ENCODE assay signal across 17 cellular contexts in the genomic region with DNA sequence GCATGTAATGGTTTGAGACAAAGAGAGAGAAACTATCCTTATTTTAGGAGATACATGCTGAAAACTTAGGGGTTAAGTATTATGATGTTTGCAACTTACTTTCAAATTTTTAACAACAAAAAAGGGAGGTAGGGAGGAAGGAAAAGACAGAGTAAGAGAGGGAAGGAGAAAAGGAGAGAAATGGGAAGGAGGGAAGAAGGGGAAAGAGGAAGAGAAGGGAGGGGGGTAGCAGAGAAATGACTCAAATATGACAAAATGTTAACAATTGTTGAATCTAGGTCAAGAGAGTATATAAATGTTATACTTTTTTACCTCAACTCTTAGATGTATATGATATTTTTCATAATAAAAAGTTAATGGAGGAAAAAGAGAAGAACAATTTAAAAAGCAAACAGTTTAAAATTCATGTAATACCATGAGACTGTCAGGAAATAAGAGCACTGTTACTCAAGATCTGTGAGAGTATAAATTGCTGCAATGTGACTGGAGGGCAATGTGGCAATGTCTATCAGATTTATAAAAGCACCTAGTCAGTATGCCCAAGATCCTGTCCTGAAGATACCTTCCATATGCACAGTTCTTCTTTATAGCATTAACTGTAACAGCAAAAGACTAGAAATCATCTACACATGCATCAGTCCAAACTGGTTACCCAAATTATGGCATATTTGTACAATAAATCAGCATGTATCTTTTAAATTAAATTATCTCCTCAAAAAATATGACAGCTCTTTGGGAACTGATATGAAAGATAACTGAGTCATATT. TPM values are rescaled to one million over a fixed set of nuclear protein-coding genes. Genes with fewer than 3 reads are reported as not detected.
DNase-seq lines count a peak whose midpoint lies in the region; ATAC-seq and TF ChIP-seq lines count a peak whose summit lies in the region.
"Had no signal": no experiment of that assay in that cellular context is flagged by ENCODE, and none has a peak within 500 bp of the region (broad histone marks: within the 10 kb centered on the region; RNA-seq: fewer than 3 reads in every experiment).

No MANE protein-coding gene starts in this region.

- 0 out of 2 replicates have a peak overlapping the region, but pooled peaks have one; percentile 6 for H3K27ac ChIP-seq in ACC112 (ENCODE audit: low read depth, low read length)
- H3K27ac ChIP-seq in foreskin keratinocyte, result peak overlapping the region; percentile 3
- H3K27ac ChIP-seq in smooth muscle cell (ENCODE audit: low read depth), result no peak overlapping the region
- H3K27ac ChIP-seq: right atrium auricular region, SJSA1, tibial nerve had no signal

- H3K36me3 ChIP-seq in ACC112 (ENCODE audit: insufficient read depth, low read length), result peaks cover 9% of the 10 kb centered on the region
- H3K36me3 ChIP-seq in smooth muscle cell (ENCODE audit: low read depth), result no peaks in the 10 kb centered on the region
- H3K36me3 ChIP-seq: tibial nerve had no signal

- H3K9me3 Mint-ChIP-seq in Calu3 (ENCODE audit: low read depth, unreplicated experiment) (no peaks in the 10 kb centered on the region), glutamatergic neuron (ENCODE audit: unreplicated experiment) (peaks cover 2% of the 10 kb centered on the region)
- H3K9me3 Mint-ChIP-seq: activated naive CD4-positive, alpha-beta T cell treated with anti-CD3 and anti-CD28 coated beads for 36 hours; neural crest cell had no signal

- H4K20me1 ChIP-seq in smooth muscle cell (ENCODE audit: low read depth), result peaks cover 100% of the 10 kb centered on the region

- no peak for TF ChIP-seq CTCF in Calu3 (IDR thresholded peaks at IDR 0.05; ENCODE audit: unreplicated experiment)
- no peak for TF ChIP-seq CTCF in foreskin keratinocyte (conservative IDR thresholded peaks at IDR 0.05)
- no peak for TF ChIP-seq CTCF in smooth muscle cell (IDR thresholded peaks at IDR 0.05; ENCODE audit: borderline replicate concordance, insufficient read depth, poor library complexity, severe bottlenecking)
- TF ChIP-seq CTCF in glutamatergic neuron (IDR thresholded peaks at IDR 0.05; ENCODE audit: partially characterized antibody, unreplicated experiment), result no peak

- intact Hi-C loops in Calu3 (cut with micrococcal nuclease; ENCODE audit: unreplicated experiment), result no loop called here

- H3K9ac ChIP-seq in smooth muscle cell (ENCODE audit: low read depth), result no peak overlapping the region

- CTCF ChIA-PET in Calu3 (lab: Charles Lee), result interaction anchor here (0.9 kb wide), 1 partner anchor 18 kb away, joined by 3 read pairs; no protein-coding TSS in a partner anchor

- H3K4me3 Mint-ChIP-seq in Calu3 (ENCODE audit: low read depth, unreplicated experiment) (no peak overlapping the region), T-helper 17 cell (no peak overlapping the region), glutamatergic neuron (ENCODE audit: unreplicated experiment) (no peak overlapping the region)
- H3K4me3 Mint-ChIP-seq: activated naive CD4-positive, alpha-beta T cell treated with anti-CD3 and anti-CD28 coated beads for 36 hours; neural crest cell had no signal

- no peaks in the 10 kb centered on the region for H3K27me3 Mint-ChIP-seq in Calu3 (ENCODE audit: unreplicated experiment)
- no peaks in the 10 kb centered on the region for H3K27me3 Mint-ChIP-seq in T-helper 17 cell
- peaks cover 4% of the 10 kb centered on the region for H3K27me3 Mint-ChIP-seq in glutamatergic neuron (ENCODE audit: unreplicated experiment)

- no peak overlapping the region for H3K4me2 ChIP-seq in smooth muscle cell

- H3K4me1 Mint-ChIP-seq in Calu3 (ENCODE audit: low read depth, unreplicated experiment) (peaks cover 40% of the 10 kb centered on the region), T-helper 17 cell (peaks cover 33% of the 10 kb centered on the region), glutamatergic neuron (ENCODE audit: low read depth, unreplicated experiment) (peaks cover 13% of the 10 kb centered on the region)
- H3K4me1 Mint-ChIP-seq: neural crest cell had no signal

- H2AFZ ChIP-seq in ACC112 (ENCODE audit: low read length, unreplicated experiment), result no peak overlapping the region
- no peak overlapping the region for H2AFZ ChIP-seq in smooth muscle cell (ENCODE audit: low read depth)

- peaks cover 5% of the 10 kb centered on the region for H3F3A ChIP-seq in smooth muscle cell (ENCODE audit: low read depth)

- H3K27ac Mint-ChIP-seq in Calu3 (ENCODE audit: unreplicated experiment) (peak overlapping the region; percentile 15), T-helper 17 cell (peak overlapping the region; percentile 56), glutamatergic neuron (ENCODE audit: unreplicated experiment) (no peak overlapping the region)

- no peaks in the 10 kb centered on the region for H3K27me3 ChIP-seq in ACC112 (ENCODE audit: insufficient read depth, low read length)
- no peaks in the 10 kb centered on the region for H3K27me3 ChIP-seq in foreskin keratinocyte
- no peaks in the 10 kb centered on the region for H3K27me3 ChIP-seq in smooth muscle cell (ENCODE audit: low read depth)
- H3K27me3 ChIP-seq: right atrium auricular region, SJSA1, tibial nerve had no signal

- no peaks in the 10 kb centered on the region for H3K9me3 ChIP-seq in T-helper 17 cell (ENCODE audit: control insufficient read depth, low read length, poor library complexity, severe bottlenecking)
- no peaks in the 10 kb centered on the region for H3K9me3 ChIP-seq in smooth muscle cell (replicated peaks; ENCODE audit: low read depth)
- H3K9me3 ChIP-seq: right atrium auricular region, tibial nerve had no signal

- peaks cover 55% of the 10 kb centered on the region for H3K79me2 ChIP-seq in ACC112 (ENCODE audit: control insufficient read depth, insufficient read depth, low read length, unreplicated experiment)
- H3K79me2 ChIP-seq in smooth muscle cell (ENCODE audit: low read depth), result peaks cover 95% of the 10 kb centered on the region

- no TSS peak for BruUV-seq in Calu3 (replicated peaks; lab: Mats Ljungman, UMichigan)

- DNase-seq in Calu3, result no peak
- no peak for DNase-seq in T-helper 17 cell
- no peak for DNase-seq in foreskin keratinocyte
- DNase-seq in HT-29 (ENCODE audit: low spot score), result no peak
- no peak for DNase-seq in smooth muscle cell (lab: John Stamatoyannopoulos, UW; ENCODE audit: unreplicated experiment)
- no peak for DNase-seq in glutamatergic neuron
- DNase-seq: caudate nucleus; DMS79; NCI-H1048; NK-92 treated with Interleukin-12 subunit alpha and Interleukin-12 subunit beta, amount 100 ng/mL, for 24 hours had no signal

- ATAC-seq in T-helper 17 cell (no peak), foreskin keratinocyte (no peak), HG02970 (IDR thresholded peaks at IDR 0.05; ENCODE audit: low FRiP score, unreplicated experiment) (no peak)

- H3K36me3 Mint-ChIP-seq in Calu3 (ENCODE audit: insufficient read depth, unreplicated experiment) (peaks cover 11% of the 10 kb centered on the region), T-helper 17 cell (ENCODE audit: low read depth) (peaks cover 4% of the 10 kb centered on the region), glutamatergic neuron (ENCODE audit: unreplicated experiment) (peaks cover 10% of the 10 kb centered on the region)

- H3K4me1 ChIP-seq in ACC112 (ENCODE audit: control insufficient read depth, insufficient read depth, low read length, unreplicated experiment) (peaks cover 17% of the 10 kb centered on the region), foreskin keratinocyte (peaks cover 20% of the 10 kb centered on the region), smooth muscle cell (ENCODE audit: low read depth) (no peaks in the 10 kb centered on the region)

- H3K4me3 ChIP-seq in ACC112 (ENCODE audit: low read depth, low read length), result no peak overlapping the region
- H3K4me3 ChIP-seq in smooth muscle cell, result no peak overlapping the region
- H3K4me3 ChIP-seq: right atrium auricular region, SJSA1, tibial nerve had no signal

RNA-seq across cellular contexts. Expression of a gene that starts 16.3 kb away (rescaled TPM):
- 63.3 and 66.4 TPM in 2 replicates for total RNA-seq in Calu3 (2022)
- 10 to 100 TPM; 28.3 to 30.1 TPM for total RNA-seq in T-helper 17 cell
- total RNA-seq in foreskin keratinocyte, result 41.5 and 44.8 TPM in 2 replicates
- polyA plus RNA-seq in foreskin keratinocyte, result 9.7 and 10.9 TPM in 2 replicates
- 30.4 and 33.4 TPM in 2 replicates for total RNA-seq in HT-29 (2014; rRNA removed; shearing (Covaris generic))
- total RNA-seq in smooth muscle cell, result 83.0 and 83.7 TPM in 2 replicates
- polyA plus RNA-seq in smooth muscle cell, result 27.4 and 30.6 TPM in 2 replicates
- total RNA-seq in glutamatergic neuron (ENCODE audit: unreplicated experiment), result 110 TPM
